Comparison of ENCODE assay signal across 1 cellular context in the genomic region with DNA sequence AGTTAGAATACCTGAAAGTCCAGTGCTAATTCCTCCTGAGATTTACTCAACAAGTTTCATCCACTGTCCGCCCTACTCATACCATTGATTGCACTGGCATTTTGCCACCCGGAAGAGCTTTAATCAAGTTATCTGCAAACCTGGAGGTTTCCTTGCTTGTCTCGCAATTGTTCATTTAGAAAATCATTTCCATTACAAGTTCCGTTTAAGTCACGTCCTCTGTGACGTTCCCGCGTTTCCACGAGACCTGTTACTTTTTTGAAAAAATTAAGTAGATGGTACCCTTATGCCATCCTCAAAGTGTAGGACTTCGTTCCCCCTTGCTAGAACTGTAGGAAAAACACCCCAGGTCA.
TF ChIP-seq lines count a peak whose summit lies in the region.

No MANE protein-coding gene starts in this region.

TF ChIP-seq in H1, 55 proteins besides CTCF, POLR2A, EP300 and RAD21:
- TF ChIP-seq HDAC2 (IDR thresholded peaks at IDR 0.05; ENCODE audit: borderline replicate concordance in 1 of 2, low read depth in 2 of 2, low read length in 2 of 2) (peak in 1 of 2 experiments; percentile 12; a peak in 1 of 4 replicates), NANOG (IDR thresholded peaks at IDR 0.05; ENCODE audit: insufficient read depth, low read depth, low read length, poor library complexity, severe bottlenecking) (no peak), YY1 (IDR thresholded peaks at IDR 0.05; ENCODE audit: low read depth, low read length) (0 out of 2 replicates have a peak, but pooled peaks have one; percentile 1)
